ENCODE assay signal across 15 cellular contexts in genomic region chr15:31046759-31047359, GRCh38. TPM values are rescaled to one million over a fixed set of nuclear protein-coding genes. Genes with fewer than 3 reads are reported as not detected.
DNase-seq lines count a peak whose midpoint lies in the region; ATAC-seq and TF ChIP-seq lines count a peak whose summit lies in the region.
"Had no signal": no experiment of that assay in that cellular context is flagged by ENCODE, and none has a peak within 500 bp of the region (broad histone marks: within the 10 kb centered on the region; RNA-seq: fewer than 3 reads in every experiment).

No MANE protein-coding gene starts in this region.

- H2AFZ ChIP-seq in neuronal stem cell (ENCODE audit: low read length): no peak overlapping the region

- peak overlapping the region; percentile 90 for H2AK5ac ChIP-seq in neuronal stem cell (ENCODE audit: low read depth, low read length)

- CTCF ChIA-PET in WTC11 (lab: Charles Lee): interaction anchor here (0.6 to 1.2 kb wide), 3 partner anchors 18 to 397 kb away, joined by 3 to 5 read pairs (median 3); no protein-coding TSS in a partner anchor

- no peak overlapping the region for H3K9ac ChIP-seq in neuronal stem cell (ENCODE audit: low read depth, low read length, poor library complexity)
- H3K9ac ChIP-seq: BLaER1 had no signal

- no peak overlapping the region for H4K91ac ChIP-seq in neuronal stem cell (ENCODE audit: low read depth, low read length, poor library complexity)

- H3K4me1 ChIP-seq in neuronal stem cell (ENCODE audit: control insufficient read depth in 2 of 2, insufficient read depth in 1 of 2, low read depth in 1 of 2, low read length in 2 of 2): no peaks in the 10 kb centered on the region
- H3K4me1 ChIP-seq: A549 had no signal

- DNase-seq in ELF-1 (ENCODE audit: low read depth, low spot score) (peak; percentile 55), WTC11 (ENCODE audit: low spot score) (peak; percentile 29), iPS-NIHi7 (ENCODE audit: extremely low spot score) (peak; percentile 52), neuronal stem cell (ENCODE audit: low spot score) (no peak), DMS79 treated with DMSO at 0.1 percent for 48 hours (lab: John Stamatoyannopoulos, UW) (no peak)
- DNase-seq: CD8-positive, alpha-beta memory T cell; DMS53; NCI-H1092 treated with DMSO at 0.1 percent for 48 hours; NCI-H2081 treated with DMSO at 0.1 percent for 48 hours had no signal

- H3K27me3 ChIP-seq in neuronal stem cell (ENCODE audit: control insufficient read depth in 3 of 3, insufficient read depth in 3 of 3, low read depth in 1 of 3, low read length in 3 of 3): peaks cover 0 to 5% (median 0%) of the 10 kb centered on the region in 3 experiments
- H3K27me3 ChIP-seq: BLaER1 had no signal

- H3K27me3 Mint-ChIP-seq in WTC11 (ENCODE audit: low read depth): no peaks in the 10 kb centered on the region

- no peak overlapping the region for H3K27ac Mint-ChIP-seq in WTC11
- H3K27ac Mint-ChIP-seq: CD8-positive, alpha-beta memory T cell had no signal

- POLR2A ChIA-PET in WTC11 (lab: Charles Lee): no interaction called here

- no peak overlapping the region for H4K8ac ChIP-seq in neuronal stem cell (ENCODE audit: low read depth, low read length)

- no peak overlapping the region for H3K4me2 ChIP-seq in neuronal stem cell (ENCODE audit: insufficient read depth, low read length, poor library complexity, severe bottlenecking)
- H3K4me2 ChIP-seq: A549, BLaER1 had no signal

- no peaks in the 10 kb centered on the region for H3K9me3 Mint-ChIP-seq in WTC11
- H3K9me3 Mint-ChIP-seq: CD8-positive, alpha-beta memory T cell had no signal

- H3K18ac ChIP-seq in neuronal stem cell (ENCODE audit: low read length): peak overlapping the region; percentile 38

- no peak overlapping the region for H3K27ac ChIP-seq in neuronal stem cell (replicated peaks; ENCODE audit: low read length)
- H3K27ac ChIP-seq: A549, BLaER1 had no signal

- no peak overlapping the region for H3K23ac ChIP-seq in neuronal stem cell (ENCODE audit: low read depth, low read length, poor library complexity)

- peak overlapping the region; percentile 78 for H2BK5ac ChIP-seq in neuronal stem cell (ENCODE audit: low read length)

- H3K4ac ChIP-seq in neuronal stem cell (ENCODE audit: low read length): no peak overlapping the region

- peaks cover 16% of the 10 kb centered on the region for H3K4me1 Mint-ChIP-seq in WTC11

- H3K36me3 Mint-ChIP-seq in WTC11: no peaks in the 10 kb centered on the region
- H3K36me3 Mint-ChIP-seq: CD8-positive, alpha-beta memory T cell had no signal

- no peaks in the 10 kb centered on the region for H3K9me3 ChIP-seq in neuronal stem cell (replicated peaks in 1 of 2; ENCODE audit: control insufficient read depth in 2 of 2, insufficient read depth in 1 of 2, low read depth in 1 of 2, low read length in 2 of 2)
- H3K9me3 ChIP-seq: A549, BLaER1 had no signal

- peaks cover 1% of the 10 kb centered on the region for H3K79me1 ChIP-seq in neuronal stem cell (ENCODE audit: low read depth, low read length)

- WGBS in neuronal stem cell (ENCODE audit: extremely low coverage in 2 of 2, insufficient read length in 2 of 2, insufficient replicate concordance in 1 of 2), 2 donors: no CpG with 5 or more reads among the region's 19 CpGs

- peak overlapping the region; percentile 56 for H3K14ac ChIP-seq in neuronal stem cell (ENCODE audit: low read length)

- H3K4me3 Mint-ChIP-seq in WTC11: no peak overlapping the region
- H3K4me3 Mint-ChIP-seq: CD8-positive, alpha-beta memory T cell had no signal

- H3K4me3 ChIP-seq in neuronal stem cell (ENCODE audit: low read length in 2 of 2): no peak overlapping the region
- H3K4me3 ChIP-seq: A549, BLaER1 had no signal

- TF ChIP-seq CTCF in WTC11 (IDR thresholded peaks at IDR 0.05): no peak

- ATAC-seq in WTC11: peak; percentile 88
- no peak for ATAC-seq in esophagus mucosa
- no peak for ATAC-seq in HG03432 (IDR thresholded peaks at IDR 0.05; ENCODE audit: unreplicated experiment)
- ATAC-seq: A549, Panc1 had no signal

- no peak overlapping the region for H2BK15ac ChIP-seq in neuronal stem cell (ENCODE audit: low read length)

- no peak overlapping the region for H2BK12ac ChIP-seq in neuronal stem cell (ENCODE audit: low read length)

- no peaks in the 10 kb centered on the region for H3K36me3 ChIP-seq in neuronal stem cell (replicated peaks in 1 of 2; ENCODE audit: control insufficient read depth in 2 of 2, insufficient read depth in 2 of 2, low read length in 2 of 2)
- H3K36me3 ChIP-seq: BLaER1 had no signal

- H2BK120ac ChIP-seq in neuronal stem cell (ENCODE audit: low read depth, low read length): no peak overlapping the region

TF ChIP-seq in WTC11, 78 proteins besides CTCF, POLR2A, EP300 and RAD21:
- TF ChIP-seq PREB (CRISPR knock-in tag; IDR thresholded peaks at IDR 0.05; ENCODE audit: borderline replicate concordance) (no peak), MAX (CRISPR knock-in tag; IDR thresholded peaks at IDR 0.05) (0 out of 2 replicates have a peak, but pooled peaks have one; percentile 25)

RNA-seq across cellular contexts. Expression of gene TRPM1, which starts 54.7 kb away (rescaled TPM):
- total RNA-seq in WTC11 (2021) (0.32 to 1.2 TPM (median 0.77 TPM) in 3 replicates), esophagus mucosa (not detected)
- not detected for polyA plus RNA-seq in neuronal stem cell (2013, experiment 1 of 2)
- not detected for polyA plus RNA-seq in neuronal stem cell (2013, experiment 2 of 2)
- total RNA-seq: CD8-positive, alpha-beta memory T cell; NCI-H460 had no signal
- polyA plus RNA-seq: A549 had no signal

RNA-seq across cellular contexts. Expression of gene MTMR10, which starts 55.4 kb away (rescaled TPM):
- total RNA-seq in WTC11 (2021) (15.3 to 17.3 TPM (median 15.9 TPM) in 3 replicates), esophagus mucosa (19.1 TPM)
- 7.8 TPM for polyA plus RNA-seq in neuronal stem cell (2013, experiment 1 of 2)
- polyA plus RNA-seq in neuronal stem cell (2013, experiment 2 of 2): 7.9 TPM

Comparison
In these comparisons a context has a peak if more than half of its experiments do, and no peak if none do; other contexts are left out.
1. DNase-seq: peak in ELF-1 (single experiment), WTC11 (single experiment) and iPS-NIHi7 (single experiment); none in neuronal stem cell (single experiment) and DMS79 treated with DMSO at 0.1 percent for 48 hours (single experiment).